In the genomic region with DNA sequence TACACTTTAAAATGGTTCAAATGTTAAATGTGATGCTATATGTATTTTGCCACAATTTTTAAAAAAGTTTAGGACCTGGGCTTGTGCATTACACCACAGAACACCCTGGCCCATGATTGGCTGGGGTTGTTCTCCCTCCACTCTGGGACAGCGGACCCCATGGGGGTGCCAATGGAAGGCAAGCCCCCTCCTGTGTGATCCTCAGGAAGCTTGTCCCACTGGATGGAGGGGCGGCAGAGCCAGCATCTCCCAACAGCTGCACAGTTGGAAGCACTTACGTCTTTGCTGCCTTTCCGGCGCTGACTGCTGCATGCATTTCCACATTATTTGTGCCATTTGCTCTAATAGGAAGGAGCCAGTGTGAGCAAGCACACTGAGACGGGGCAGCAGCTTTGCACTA, we compare ENCODE assay signal across 21 cellular contexts.
"Had no signal": no experiment of that assay in that cellular context is flagged by ENCODE, and none has a peak within 500 bp of the region (broad histone marks: within the 10 kb centered on the region; RNA-seq: fewer than 3 reads in every experiment).

No MANE protein-coding gene starts in this region.

- H3K27me3 ChIP-seq: SJSA1 had no signal

- H3K4me3 ChIP-seq: SJSA1, SK-N-MC had no signal

- DNase-seq: KBM-7, MV-4-11, NCI-H1048, NCI-H1105, NCI-H1417, NCI-H1436 treated with DMSO at 0.1 percent for 48 hours, NCI-H187, NCI-H2029, NCI-H2081 treated with DMSO at 0.1 percent for 48 hours, NCI-H2171, NCI-H524, NCI-H526 treated with DMSO at 0.1 percent for 48 hours, NCI-H774, Right ventricle myocardium superior, RPMI8226, SIG-M5 had no signal

- H3K27ac ChIP-seq: HL-60, SJSA1, SK-N-MC had no signal

- H3K4me1 ChIP-seq: SJSA1 had no signal

- FAIRE-seq: HTR-8/SVneo, RCC 7860 had no signal
